Comparison of ENCODE assay signal across 8 cellular contexts in genomic region chr7:131188367-131189339, GRCh38.
DNase-seq lines count a peak whose midpoint lies in the region; ATAC-seq and TF ChIP-seq lines count a peak whose summit lies in the region.

No MANE protein-coding gene starts in this region.

- CTCF ChIA-PET in activated CD4-positive, alpha-beta memory T cell treated with anti-CD3 and anti-CD28 coated beads, Interleukin-2, amount 10 ng/mL, durations not matched to agents 7 days and 5 days (lab: Charles Lee) = interaction anchor here (0.8 to 3.5 kb wide), 9 partner anchors 10 to 292 kb away, joined by 3 to 23 read pairs (median 5); partner anchors contain the start of gene MKLN1

- peak; percentile 99 for DNase-seq in EH (ENCODE audit: low read depth)
- DNase-seq in MV-4-11 (lab: John Stamatoyannopoulos, UW) = peak; percentile 97
- DNase-seq in activated CD4-positive, alpha-beta memory T cell treated with anti-CD3 and anti-CD28 coated beads, Interleukin-2, amount 10 ng/mL, durations not matched to agents 7 days and 5 days = peak; percentile 68
- DNase-seq in erythroblast (lab: John Stamatoyannopoulos, UW) = peak; percentile 18 to 55
- DNase-seq in stimulated activated CD4-positive, alpha-beta T cell treated with anti-CD3 and anti-CD28 coated beads, Interleukin-1b, Interleukin-23, amount 100 ng/mL, for 24 hours (ENCODE audit: low read depth in 4 of 4, low spot score in 1 of 4) = peak; percentile 19 to 32 (median 22)
- DNase-seq in NCI-H2081 (lab: John Stamatoyannopoulos, UW) = no peak
- DNase-seq in NCI-H446 treated with DMSO at 0.1 percent for 48 hours (lab: John Stamatoyannopoulos, UW) = no peak

- H3K27ac Mint-ChIP-seq in activated CD4-positive, alpha-beta memory T cell treated with anti-CD3 and anti-CD28 coated beads, Interleukin-2, amount 10 ng/mL, durations not matched to agents 7 days and 5 days = peak overlapping the region; percentile 93

- peaks cover 13% of the 10 kb centered on the region for H3K36me3 Mint-ChIP-seq in activated CD4-positive, alpha-beta memory T cell treated with anti-CD3 and anti-CD28 coated beads, Interleukin-2, amount 10 ng/mL, durations not matched to agents 7 days and 5 days (ENCODE audit: low read depth)

- H3K9me3 Mint-ChIP-seq in activated CD4-positive, alpha-beta memory T cell treated with anti-CD3 and anti-CD28 coated beads, Interleukin-2, amount 10 ng/mL, durations not matched to agents 7 days and 5 days = peaks cover 3% of the 10 kb centered on the region

- ATAC-seq in GM21619 (IDR thresholded peaks at IDR 0.05; ENCODE audit: unreplicated experiment) = peak; percentile 91

- TF ChIP-seq POLR2A in erythroblast (IDR thresholded peaks at IDR 0.05; ENCODE audit: low read length) = no peak

- POLR2A ChIA-PET in activated CD4-positive, alpha-beta memory T cell treated with anti-CD3 and anti-CD28 coated beads, Interleukin-2, amount 10 ng/mL, durations not matched to agents 7 days and 5 days (lab: Charles Lee) = interaction anchor here (0.5 to 10.4 kb wide), 12 partner anchors 11 to 241 kb away, joined by 3 to 247 read pairs (median 6); partner anchors contain the start of gene MKLN1

- no peaks in the 10 kb centered on the region for H3K27me3 Mint-ChIP-seq in activated CD4-positive, alpha-beta memory T cell treated with anti-CD3 and anti-CD28 coated beads, Interleukin-2, amount 10 ng/mL, durations not matched to agents 7 days and 5 days

- peaks cover 64% of the 10 kb centered on the region for H3K4me1 Mint-ChIP-seq in activated CD4-positive, alpha-beta memory T cell treated with anti-CD3 and anti-CD28 coated beads, Interleukin-2, amount 10 ng/mL, durations not matched to agents 7 days and 5 days

- peak overlapping the region; percentile 14 for H3K4me3 Mint-ChIP-seq in activated CD4-positive, alpha-beta memory T cell treated with anti-CD3 and anti-CD28 coated beads, Interleukin-2, amount 10 ng/mL, durations not matched to agents 7 days and 5 days

Comparison
In these comparisons a context has a peak if more than half of its experiments do, and no peak if none do; other contexts are left out.
1. DNase-seq: peak in EH (single experiment), MV-4-11 (single experiment), activated CD4-positive, alpha-beta memory T cell treated with anti-CD3 and anti-CD28 coated beads, Interleukin-2, amount 10 ng/mL, durations not matched to agents 7 days and 5 days (single experiment), erythroblast (2 of 2) and stimulated activated CD4-positive, alpha-beta T cell treated with anti-CD3 and anti-CD28 coated beads, Interleukin-1b, Interleukin-23, amount 100 ng/mL, for 24 hours (4 of 4); none in NCI-H2081 (0 of 2) and NCI-H446 treated with DMSO at 0.1 percent for 48 hours (single experiment).